Comparison of ENCODE assay signal across 8 cellular contexts in genomic region chr7:55571534-55572377, GRCh38. TPM values are rescaled to one million over a fixed set of nuclear protein-coding genes. Genes with fewer than 3 reads are reported as not detected.
A peak's percentile ranks its signal among the peaks of the same experiment; 100 is the strongest.
DNase-seq lines count a peak whose midpoint lies in the region; ATAC-seq and TF ChIP-seq lines count a peak whose summit lies in the region.

No MANE protein-coding gene starts in this region.

- DNase-seq in D341Med (ENCODE audit: low spot score) (peak; percentile 77), HT-29 (ENCODE audit: low spot score) (peak; percentile 64), SK-N-MC (ENCODE audit: low read depth, low spot score) (no peak), heart right ventricle (peak; percentile 32 to 65), putamen (ENCODE audit: low spot score) (peak; percentile 28), medulla oblongata (ENCODE audit: extremely low spot score) (no peak)
- peak; percentile 67 for DNase-seq in activated naive CD8-positive, alpha-beta T cell treated with anti-CD3 and anti-CD28 coated beads for 36 hours

- H3K4me1 Mint-ChIP-seq in activated naive CD8-positive, alpha-beta T cell treated with anti-CD3 and anti-CD28 coated beads for 36 hours: peaks cover 71% of the 10 kb centered on the region

- H3K36me3 ChIP-seq in SK-N-MC (ENCODE audit: insufficient read depth, low read length) (no peaks in the 10 kb centered on the region), heart right ventricle (no peaks in the 10 kb centered on the region)

- ATAC-seq in GM21360 (IDR thresholded peaks at IDR 0.05; ENCODE audit: unreplicated experiment): peak; percentile 18
- peak; percentile 32 to 69 (median 51) for ATAC-seq in heart right ventricle

- peak overlapping the region; percentile 76 for H3K9ac ChIP-seq in SK-N-MC (ENCODE audit: insufficient read length)

- intact Hi-C loops in heart right ventricle (cut with DNase I): no loop called here

- peak overlapping the region; percentile 86 for H3K27ac Mint-ChIP-seq in activated naive CD8-positive, alpha-beta T cell treated with anti-CD3 and anti-CD28 coated beads for 36 hours

- TF ChIP-seq CTCF in heart right ventricle (IDR thresholded peaks at IDR 0.05): peak in 1 of 9 donors; percentile 15

- H3K4me1 ChIP-seq in heart right ventricle: peaks cover 8 to 74% (median 62%) of the 10 kb centered on the region in 9 donors

- peaks cover 13% of the 10 kb centered on the region for H3K36me3 Mint-ChIP-seq in activated naive CD8-positive, alpha-beta T cell treated with anti-CD3 and anti-CD28 coated beads for 36 hours

- H3K9me3 ChIP-seq in SK-N-MC (ENCODE audit: low read depth, low read length) (no peaks in the 10 kb centered on the region), heart right ventricle (no peaks in the 10 kb centered on the region)

- H3K4me3 ChIP-seq in SK-N-MC: peak overlapping the region; percentile 83
- peak overlapping the region; percentile 69 to 98 (median 89) for H3K4me3 ChIP-seq in heart right ventricle

- no peaks in the 10 kb centered on the region for H3K9me3 Mint-ChIP-seq in activated naive CD8-positive, alpha-beta T cell treated with anti-CD3 and anti-CD28 coated beads for 36 hours

- peak overlapping the region; percentile 88 for H3K4me3 Mint-ChIP-seq in activated naive CD8-positive, alpha-beta T cell treated with anti-CD3 and anti-CD28 coated beads for 36 hours

- H3K27me3 ChIP-seq in heart right ventricle: no peaks in the 10 kb centered on the region

- WGBS in heart right ventricle, 2 donors: 0% methylated on average over 63 to 89 of the region's 97 CpGs

- H3K27me3 Mint-ChIP-seq in activated naive CD8-positive, alpha-beta T cell treated with anti-CD3 and anti-CD28 coated beads for 36 hours: no peaks in the 10 kb centered on the region

- H3K27ac ChIP-seq in SK-N-MC (peak overlapping the region; percentile 78), heart right ventricle (peak overlapping the region; percentile 51 to 96 (median 89))

RNA-seq across cellular contexts. Expression of gene VOPP1, which starts 0.5 kb away (rescaled TPM):
- 126 and 133 TPM in 2 replicates for total RNA-seq in HT-29 (2014; rRNA removed; shearing (Covaris generic))
- total RNA-seq in activated naive CD8-positive, alpha-beta T cell treated with anti-CD3 and anti-CD28 coated beads for 36 hours: 10 to 100 TPM; 49.0 to 50.5 TPM
- total RNA-seq in heart right ventricle: 10 to 100 TPM; 17.9 to 42.9 (median 22.9) TPM
- 10 to 100 TPM in 1 of 2 donors, 1 to 10 TPM in 1; 9.3 to 17.5 TPM for polyA plus RNA-seq in heart right ventricle

Comparison
In these comparisons a context has a peak if more than half of its experiments do, and no peak if none do; other contexts are left out.
1. DNase-seq: peak in D341Med (single experiment), HT-29 (single experiment), activated naive CD8-positive, alpha-beta T cell treated with anti-CD3 and anti-CD28 coated beads for 36 hours (single experiment), heart right ventricle (2 of 2) and putamen (single experiment); none in SK-N-MC (single experiment) and medulla oblongata (single experiment).